Comparison of ENCODE assay signal across 17 cellular contexts in genomic region chr5:149759563-149759962, GRCh38. TPM values are rescaled to one million over a fixed set of nuclear protein-coding genes. Genes with fewer than 3 reads are reported as not detected.
DNase-seq lines count a peak whose midpoint lies in the region; ATAC-seq and TF ChIP-seq lines count a peak whose summit lies in the region.
"Had no signal": no experiment of that assay in that cellular context is flagged by ENCODE, and none has a peak within 500 bp of the region (broad histone marks: within the 10 kb centered on the region; RNA-seq: fewer than 3 reads in every experiment).

No MANE protein-coding gene starts in this region.

- H3K36me3 Mint-ChIP-seq in osteocyte (ENCODE audit: unreplicated experiment) = peaks cover 3% of the 10 kb centered on the region

- H3K27me3 Mint-ChIP-seq in osteocyte (ENCODE audit: unreplicated experiment) = no peaks in the 10 kb centered on the region
- H3K27me3 Mint-ChIP-seq: CD8-positive, alpha-beta memory T cell had no signal

- no peaks in the 10 kb centered on the region for H3K9me3 Mint-ChIP-seq in osteocyte (ENCODE audit: unreplicated experiment)
- H3K9me3 Mint-ChIP-seq: HFFc6 had no signal

- H3K4me1 ChIP-seq in left ventricle myocardium inferior (peaks cover 92% of the 10 kb centered on the region), SJCRH30 (peaks cover 26% of the 10 kb centered on the region; the same call in 1 of the 2 replicates)
- H3K4me1 ChIP-seq: BE2C had no signal

- H3K9me3 ChIP-seq in left ventricle myocardium inferior (replicated peaks) (no peaks in the 10 kb centered on the region), SJCRH30 (replicated peaks) (no peaks in the 10 kb centered on the region)
- H3K9me3 ChIP-seq: A549, BE2C, Caco-2, HAP-1 had no signal

- H3K27me3 ChIP-seq in left ventricle myocardium inferior (ENCODE audit: low read depth) (no peaks in the 10 kb centered on the region), SJCRH30 (no peaks in the 10 kb centered on the region)
- H3K27me3 ChIP-seq: BE2C had no signal

- no peak overlapping the region for H3K4me3 Mint-ChIP-seq in osteocyte (ENCODE audit: unreplicated experiment)
- H3K4me3 Mint-ChIP-seq: CD8-positive, alpha-beta memory T cell; HFFc6 had no signal

- TF ChIP-seq CTCF in left ventricle myocardium inferior (IDR thresholded peaks at IDR 0.05; ENCODE audit: borderline replicate concordance) = no peak
- TF ChIP-seq CTCF in osteocyte (IDR thresholded peaks at IDR 0.05) = no peak

- no peak overlapping the region for H3K4me3 ChIP-seq in left ventricle myocardium inferior
- H3K4me3 ChIP-seq in SJCRH30 = no peak overlapping the region
- H3K4me3 ChIP-seq: A549, HAP-1 had no signal

- DNase-seq in left ventricle myocardium inferior (peak; percentile 8), left cardiac atrium (no peak), SJCRH30 (peak; percentile 27 to 46), osteocyte (ENCODE audit: extremely low spot score, unreplicated experiment) (no peak), glomerular visceral epithelial cell (ENCODE audit: extremely low spot score) (no peak), HUDEP-2 (lab: John Stamatoyannopoulos, UW; ENCODE audit: unreplicated experiment in 76 of 76) (no peak), NCI-H748 (lab: John Stamatoyannopoulos, UW; ENCODE audit: unreplicated experiment) (no peak)
- DNase-seq: BE2C; Caco-2; CD8-positive, alpha-beta memory T cell; DND-41; GDM1; GOT3; HFFc6 had no signal

- peaks cover 41% of the 10 kb centered on the region for H3K4me1 Mint-ChIP-seq in osteocyte (ENCODE audit: unreplicated experiment)
- H3K4me1 Mint-ChIP-seq: CD8-positive, alpha-beta memory T cell had no signal

- H3K36me3 ChIP-seq in left ventricle myocardium inferior = no peaks in the 10 kb centered on the region
- no peaks in the 10 kb centered on the region for H3K36me3 ChIP-seq in SJCRH30
- H3K36me3 ChIP-seq: BE2C, HAP-1 had no signal

- H3K27ac ChIP-seq in left ventricle myocardium inferior (replicated peaks) (peak overlapping the region; percentile 85), SJCRH30 (no peak overlapping the region)

- intact Hi-C loops in left ventricle myocardium inferior (cut with micrococcal nuclease) = no loop called here
- intact Hi-C loops in left cardiac atrium (cut with DNase I) = no loop called here

- H3K27ac Mint-ChIP-seq in osteocyte (ENCODE audit: unreplicated experiment) = peak overlapping the region; percentile 76
- H3K27ac Mint-ChIP-seq: HFFc6 had no signal

- no peak for ATAC-seq in left cardiac atrium
- ATAC-seq: HepG2 had no signal

RNA-seq across cellular contexts. Expression of gene PPARGC1B, which starts 29.5 kb away (rescaled TPM):
- total RNA-seq in left ventricle myocardium inferior (28.4 TPM), left cardiac atrium (10 to 100 TPM; 11.8 to 12.5 TPM), osteocyte (2.5 and 3.3 TPM in 2 replicates)
- total RNA-seq in SJCRH30 (2014; rRNA removed; shearing (Covaris generic)) = 6.9 and 8.0 TPM in 2 replicates

Comparison
In these comparisons a context has a peak if more than half of its experiments do, and no peak if none do; other contexts are left out.
1. DNase-seq: peak in left ventricle myocardium inferior (single experiment) and SJCRH30 (2 of 2); none in left cardiac atrium (single experiment), osteocyte (single experiment), glomerular visceral epithelial cell (single experiment), HUDEP-2 (0 of 76) and NCI-H748 (single experiment).